In genomic region chr15:43923553-43923952, GRCh38 we compare ENCODE assay signal across 41 cellular contexts.
"Had no signal": no experiment of that assay in that cellular context is flagged by ENCODE, and none has a peak within 500 bp of the region (broad histone marks: within the 10 kb centered on the region; RNA-seq: fewer than 3 reads in every experiment).

No MANE protein-coding gene starts in this region.

- DNase-seq: activated CD4-positive, alpha-beta memory T cell treated with anti-CD3 and anti-CD28 coated beads, Interleukin-2, amount 10 ng/mL, durations not matched to agents 7 days and 5 days; activated CD4-positive, alpha-beta T cell treated with anti-CD3 and anti-CD28 coated beads for 1 hour; activated CD4-positive, alpha-beta T cell treated with anti-CD3 and anti-CD28 coated beads for 36 hours; activated CD4-positive, alpha-beta T cell treated with anti-CD3 and anti-CD28 coated beads for 48 hours; activated CD4-positive, alpha-beta T cell treated with anti-CD3 and anti-CD28 coated beads, Interleukin-2, amount 10 ng/mL, durations not matched to agents 7 days and 5 days; activated CD4-positive, alpha-beta T cell treated with anti-CD3 and anti-CD28 coated beads, Interleukin-2, amount 50 U/mL, for 48 hours; activated CD4-positive, CD25-positive, alpha-beta regulatory T cell; activated CD8-positive, alpha-beta memory T cell treated with anti-CD3 and anti-CD28 coated beads for 24 hours; activated CD8-positive, alpha-beta memory T cell treated with anti-CD3 and anti-CD28 coated beads, Interleukin-2, amount 10 ng/mL, durations not matched to agents 7 days and 5 days; activated CD8-positive, alpha-beta memory T cell treated with anti-CD3 and anti-CD28 coated beads, Interleukin-2, amount 50 U/mL, for 48 hours; activated CD8-positive, alpha-beta T cell treated with anti-CD3 and anti-CD28 coated beads, Interleukin-2, amount 10 ng/mL, durations not matched to agents 7 days and 5 days; activated effector memory CD4-positive, alpha-beta T cell treated with Interleukin-2 at 50 U/mL for 16 hours; activated gamma-delta T cell; activated naive CD4-positive, alpha-beta T cell treated with anti-CD3 and anti-CD28 coated beads, Interleukin-2, amount 10 ng/mL, durations not matched to agents 7 days and 5 days; activated naive CD4-positive, alpha-beta T cell treated with Interleukin-2 at 50 U/mL for 16 hours; activated naive CD8-positive, alpha-beta T cell treated with anti-CD3 and anti-CD28 coated beads, Interleukin-2, amount 10 ng/mL, durations not matched to agents 7 days and 5 days; activated naive CD8-positive, alpha-beta T cell treated with anti-CD3 and anti-CD28 coated beads, Interleukin-2, amount 50 U/mL, for 24 hours; activated T-cell treated with anti-CD3 and anti-CD28 coated beads, Interleukin-2, amount 50 U/mL, for 24 hours; activated T-cell treated with anti-CD3 and anti-CD28 coated beads, Interleukin-2, amount 50 U/mL, for 48 hours; amygdala; anterior cingulate cortex; body of pancreas; brain microvascular endothelial cell; caudate nucleus; cerebellar nuclear complex; SW 1271; T-helper 1 cell; T-helper 2 cell; T-helper 9 cell; WERI-Rb-1 had no signal

- FAIRE-seq: astrocyte, TTC549 had no signal

- H3K4me1 Mint-ChIP-seq: activated CD4-positive, alpha-beta memory T cell treated with anti-CD3 and anti-CD28 coated beads, Interleukin-2, amount 10 ng/mL, durations not matched to agents 7 days and 5 days; activated CD4-positive, alpha-beta T cell treated with anti-CD3 and anti-CD28 coated beads for 36 hours; activated CD4-positive, alpha-beta T cell treated with anti-CD3 and anti-CD28 coated beads, Interleukin-2, amount 10 ng/mL, durations not matched to agents 7 days and 5 days; activated naive CD4-positive, alpha-beta T cell treated with anti-CD3 and anti-CD28 coated beads, Interleukin-2, amount 10 ng/mL, durations not matched to agents 7 days and 5 days; activated naive CD4-positive, alpha-beta T cell treated with anti-CD3 and anti-CD28 coated beads, Interleukin-2, amount 50 U/mL, for 24 hours; activated naive CD8-positive, alpha-beta T cell treated with anti-CD3 and anti-CD28 coated beads, Interleukin-2, amount 10 ng/mL, durations not matched to agents 7 days and 5 days; central memory CD8-positive, alpha-beta T cell had no signal

- ATAC-seq: activated CD4-positive, alpha-beta T cell treated with anti-CD3 and anti-CD28 coated beads for 36 hours; activated CD4-positive, CD25-positive, alpha-beta regulatory T cell treated with anti-CD3 and anti-CD28 coated beads, Interleukin-2, amount 50 U/mL, for 24 hours; activated CD8-positive, alpha-beta memory T cell treated with anti-CD3 and anti-CD28 coated beads, Interleukin-2, amount 10 ng/mL, durations not matched to agents 7 days and 5 days; activated CD8-positive, alpha-beta T cell treated with anti-CD3 and anti-CD28 coated beads, Interleukin-2, amount 10 ng/mL, durations not matched to agents 7 days and 5 days; activated naive CD8-positive, alpha-beta T cell treated with anti-CD3 and anti-CD28 coated beads, Interleukin-2, amount 50 U/mL, for 24 hours; body of pancreas; WTC11 had no signal

- H3K36me3 ChIP-seq: brain microvascular endothelial cell, breast epithelium, WERI-Rb-1 had no signal

- H3K4me1 ChIP-seq: body of pancreas, breast epithelium had no signal

- H3K27ac ChIP-seq: body of pancreas, brain microvascular endothelial cell, breast epithelium, WERI-Rb-1 had no signal

- H3K9me3 ChIP-seq: body of pancreas, breast epithelium had no signal

- H3K4me3 Mint-ChIP-seq: activated CD4-positive, alpha-beta memory T cell treated with anti-CD3 and anti-CD28 coated beads, Interleukin-2, amount 10 ng/mL, durations not matched to agents 7 days and 5 days; activated CD4-positive, alpha-beta T cell treated with anti-CD3 and anti-CD28 coated beads for 36 hours; activated CD4-positive, alpha-beta T cell treated with anti-CD3 and anti-CD28 coated beads, Interleukin-2, amount 10 ng/mL, durations not matched to agents 7 days and 5 days; activated CD8-positive, alpha-beta memory T cell treated with anti-CD3 and anti-CD28 coated beads, Interleukin-2, amount 10 ng/mL, durations not matched to agents 7 days and 5 days; activated CD8-positive, alpha-beta T cell treated with anti-CD3 and anti-CD28 coated beads, Interleukin-2, amount 10 ng/mL, durations not matched to agents 7 days and 5 days; activated naive CD4-positive, alpha-beta T cell treated with anti-CD3 and anti-CD28 coated beads, Interleukin-2, amount 10 ng/mL, durations not matched to agents 7 days and 5 days; activated naive CD4-positive, alpha-beta T cell treated with anti-CD3 and anti-CD28 coated beads, Interleukin-2, amount 50 U/mL, for 24 hours; activated naive CD8-positive, alpha-beta T cell; activated naive CD8-positive, alpha-beta T cell treated with anti-CD3 and anti-CD28 coated beads, Interleukin-2, amount 10 ng/mL, durations not matched to agents 7 days and 5 days; activated naive CD8-positive, alpha-beta T cell treated with anti-CD3 and anti-CD28 coated beads, Interleukin-2, amount 50 U/mL, for 24 hours; activated T-cell treated with anti-CD3 and anti-CD28 coated beads, Interleukin-2, amount 50 U/mL, for 24 hours; central memory CD8-positive, alpha-beta T cell; T-helper 1 cell treated with Interleukin-12 subunit alpha and Interleukin-12 subunit beta and Interleukin-4 antibody, amounts not matched to agents 30 μg/mL and 1 μg/mL, for 36 hours; T-helper 2 cell treated with Interferon-gamma antibody and Interleukin-4, amounts not matched to agents 5 μg/mL and 100 μg/mL, for 36 hours; WTC11 had no signal

- H3K27me3 ChIP-seq: body of pancreas, brain microvascular endothelial cell, breast epithelium had no signal

- H3K9me3 Mint-ChIP-seq: activated CD4-positive, alpha-beta memory T cell treated with anti-CD3 and anti-CD28 coated beads, Interleukin-2, amount 10 ng/mL, durations not matched to agents 7 days and 5 days; activated CD4-positive, alpha-beta T cell treated with anti-CD3 and anti-CD28 coated beads, Interleukin-2, amount 10 ng/mL, durations not matched to agents 7 days and 5 days; activated naive CD4-positive, alpha-beta T cell treated with anti-CD3 and anti-CD28 coated beads, Interleukin-2, amount 10 ng/mL, durations not matched to agents 7 days and 5 days; activated naive CD4-positive, alpha-beta T cell treated with anti-CD3 and anti-CD28 coated beads, Interleukin-2, amount 50 U/mL, for 24 hours; activated naive CD8-positive, alpha-beta T cell treated with anti-CD3 and anti-CD28 coated beads, Interleukin-2, amount 10 ng/mL, durations not matched to agents 7 days and 5 days; activated naive CD8-positive, alpha-beta T cell treated with anti-CD3 and anti-CD28 coated beads, Interleukin-2, amount 50 U/mL, for 24 hours; activated T-cell treated with anti-CD3 and anti-CD28 coated beads, Interleukin-2, amount 50 U/mL, for 24 hours; activated T-helper 2 cell treated with anti-CD3 and anti-CD28 coated beads, Interferon-gamma antibody, Interleukin-2, Interleukin-4, amounts not matched to agents 10 μg/mL and 5 μg/mL and 100 μg/mL, durations not matched to agents 14 hours and 24 hours and 36 hours; central memory CD8-positive, alpha-beta T cell; T-helper 1 cell treated with Interleukin-12 subunit alpha and Interleukin-12 subunit beta and Interleukin-4 antibody, amounts not matched to agents 30 μg/mL and 1 μg/mL, for 36 hours; T-helper 2 cell treated with Interferon-gamma antibody and Interleukin-4, amounts not matched to agents 5 μg/mL and 100 μg/mL, for 36 hours; WTC11 had no signal

- H3K27me3 Mint-ChIP-seq: activated naive CD4-positive, alpha-beta T cell treated with anti-CD3 and anti-CD28 coated beads, Interleukin-2, amount 50 U/mL, for 24 hours; activated naive CD8-positive, alpha-beta T cell had no signal

- H3K4me3 ChIP-seq: body of pancreas, breast epithelium had no signal

- H3K27ac Mint-ChIP-seq: activated CD4-positive, alpha-beta memory T cell treated with anti-CD3 and anti-CD28 coated beads, Interleukin-2, amount 10 ng/mL, durations not matched to agents 7 days and 5 days; activated CD4-positive, alpha-beta T cell treated with anti-CD3 and anti-CD28 coated beads for 36 hours; activated CD4-positive, alpha-beta T cell treated with anti-CD3 and anti-CD28 coated beads, Interleukin-2, amount 10 ng/mL, durations not matched to agents 7 days and 5 days; activated CD8-positive, alpha-beta memory T cell treated with anti-CD3 and anti-CD28 coated beads, Interleukin-2, amount 10 ng/mL, durations not matched to agents 7 days and 5 days; activated CD8-positive, alpha-beta T cell treated with anti-CD3 and anti-CD28 coated beads, Interleukin-2, amount 10 ng/mL, durations not matched to agents 7 days and 5 days; activated naive CD4-positive, alpha-beta T cell treated with anti-CD3 and anti-CD28 coated beads, Interleukin-2, amount 10 ng/mL, durations not matched to agents 7 days and 5 days; activated naive CD4-positive, alpha-beta T cell treated with anti-CD3 and anti-CD28 coated beads, Interleukin-2, amount 50 U/mL, for 24 hours; activated naive CD8-positive, alpha-beta T cell; activated naive CD8-positive, alpha-beta T cell treated with anti-CD3 and anti-CD28 coated beads, Interleukin-2, amount 10 ng/mL, durations not matched to agents 7 days and 5 days; activated naive CD8-positive, alpha-beta T cell treated with anti-CD3 and anti-CD28 coated beads, Interleukin-2, amount 50 U/mL, for 24 hours; activated T-cell treated with anti-CD3 and anti-CD28 coated beads, Interleukin-2, amount 50 U/mL, for 24 hours; activated T-helper 2 cell treated with anti-CD3 and anti-CD28 coated beads, Interferon-gamma antibody, Interleukin-2, Interleukin-4, amounts not matched to agents 10 μg/mL and 5 μg/mL and 100 μg/mL, durations not matched to agents 14 hours and 24 hours and 36 hours; T-helper 1 cell treated with Interleukin-12 subunit alpha and Interleukin-12 subunit beta and Interleukin-4 antibody, amounts not matched to agents 30 μg/mL and 1 μg/mL, for 36 hours; T-helper 2 cell treated with Interferon-gamma antibody and Interleukin-4, amounts not matched to agents 5 μg/mL and 100 μg/mL, for 36 hours; WTC11 had no signal

- H3K36me3 Mint-ChIP-seq: activated CD8-positive, alpha-beta memory T cell treated with anti-CD3 and anti-CD28 coated beads, Interleukin-2, amount 10 ng/mL, durations not matched to agents 7 days and 5 days; activated naive CD4-positive, alpha-beta T cell treated with anti-CD3 and anti-CD28 coated beads, Interleukin-2, amount 10 ng/mL, durations not matched to agents 7 days and 5 days; activated naive CD4-positive, alpha-beta T cell treated with anti-CD3 and anti-CD28 coated beads, Interleukin-2, amount 50 U/mL, for 24 hours; activated naive CD8-positive, alpha-beta T cell; activated naive CD8-positive, alpha-beta T cell treated with anti-CD3 and anti-CD28 coated beads, Interleukin-2, amount 10 ng/mL, durations not matched to agents 7 days and 5 days had no signal
